ENCODE assay signal across 11 cellular contexts in the genomic region with DNA sequence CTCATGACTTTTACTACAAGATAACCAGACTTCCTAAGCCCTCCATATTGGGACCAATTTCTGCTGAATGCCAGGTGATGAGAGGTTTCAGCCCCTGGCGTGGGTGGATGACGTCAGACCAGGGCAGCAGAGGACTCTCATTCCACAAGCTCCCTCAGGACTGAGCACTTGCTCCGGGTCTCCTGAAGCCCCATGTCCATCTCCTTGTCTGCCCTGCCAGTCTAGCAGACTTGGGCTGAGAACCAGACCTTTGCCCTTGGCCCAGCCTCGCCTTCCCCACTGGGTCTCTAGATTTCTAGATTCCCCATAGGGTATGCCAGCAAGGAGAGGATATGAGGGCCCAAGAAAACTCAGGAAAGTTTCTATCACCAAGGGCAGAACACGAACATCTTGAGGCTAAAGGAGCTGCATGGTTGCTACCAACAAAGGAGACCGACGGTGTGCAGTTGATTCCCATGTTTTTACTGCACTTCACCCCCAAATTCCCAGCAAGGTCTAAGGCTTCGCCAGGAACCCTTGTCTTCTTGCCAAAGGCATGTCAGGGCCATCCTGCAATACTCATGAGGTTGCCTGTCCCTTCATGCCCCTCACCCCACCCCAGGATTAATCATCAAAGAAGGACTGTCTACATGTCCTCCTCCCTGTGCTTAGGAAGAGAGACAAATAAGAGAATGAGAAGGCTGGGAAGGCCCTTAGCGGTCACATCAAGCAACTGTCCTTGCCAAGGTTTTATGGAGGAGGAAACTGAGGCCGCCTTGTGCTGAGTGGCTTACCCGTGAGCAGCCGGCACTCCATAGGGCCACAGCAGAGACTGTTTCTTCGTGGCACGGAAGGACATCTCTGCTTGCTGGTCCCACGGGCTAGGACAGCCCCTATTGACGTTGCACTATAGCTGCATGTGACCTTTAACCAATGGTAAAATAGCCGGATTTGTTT.
"Had no signal": no experiment of that assay in that cellular context is flagged by ENCODE, and none has a peak within 500 bp of the region (broad histone marks: within the 10 kb centered on the region; RNA-seq: fewer than 3 reads in every experiment).

No MANE protein-coding gene starts in this region.

- DNase-seq: dermis blood vessel endothelial cell, esophagus squamous epithelium, foreskin fibroblast, mesenchymal stem cell, ovary, T-helper 2 cell, tibial artery had no signal

- H3K9me3 ChIP-seq: esophagus squamous epithelium, left lung, ovary, tibial artery had no signal

- H3K4me3 ChIP-seq: esophagus squamous epithelium, left lung, ovary, tibial artery had no signal

- ATAC-seq: activated CD4-positive, CD25-positive, alpha-beta regulatory T cell treated with anti-CD3 and anti-CD28 coated beads, Interleukin-2, amount 50 U/mL, for 24 hours had no signal

- H3K27ac ChIP-seq: left lung, ovary, tibial artery had no signal

- H3K4me3 Mint-ChIP-seq: activated naive CD4-positive, alpha-beta T cell treated with anti-CD3 and anti-CD28 coated beads, Interleukin-2, amount 50 U/mL, for 24 hours had no signal

- H3K27me3 ChIP-seq: esophagus squamous epithelium, ovary, tibial artery had no signal

- H3K9me3 Mint-ChIP-seq: activated naive CD4-positive, alpha-beta T cell treated with anti-CD3 and anti-CD28 coated beads, Interleukin-2, amount 50 U/mL, for 24 hours; activated T-helper 2 cell treated with anti-CD3 and anti-CD28 coated beads, Interferon-gamma antibody, Interleukin-2, Interleukin-4, amounts not matched to agents 10 μg/mL and 5 μg/mL and 100 μg/mL, durations not matched to agents 14 hours and 24 hours and 36 hours had no signal

- H3K4me1 Mint-ChIP-seq: activated naive CD4-positive, alpha-beta T cell treated with anti-CD3 and anti-CD28 coated beads, Interleukin-2, amount 50 U/mL, for 24 hours had no signal

- H3K36me3 Mint-ChIP-seq: activated naive CD4-positive, alpha-beta T cell treated with anti-CD3 and anti-CD28 coated beads, Interleukin-2, amount 50 U/mL, for 24 hours had no signal

- H3K27ac Mint-ChIP-seq: activated naive CD4-positive, alpha-beta T cell treated with anti-CD3 and anti-CD28 coated beads, Interleukin-2, amount 50 U/mL, for 24 hours; activated T-helper 2 cell treated with anti-CD3 and anti-CD28 coated beads, Interferon-gamma antibody, Interleukin-2, Interleukin-4, amounts not matched to agents 10 μg/mL and 5 μg/mL and 100 μg/mL, durations not matched to agents 14 hours and 24 hours and 36 hours had no signal

- H3K4me1 ChIP-seq: tibial artery had no signal

- H3K36me3 ChIP-seq: esophagus squamous epithelium, left lung, ovary had no signal
